ENCODE assay signal across 8 cellular contexts in genomic region chr11:118610773-118611432, GRCh38. TPM values are rescaled to one million over a fixed set of nuclear protein-coding genes. Genes with fewer than 3 reads are reported as not detected.
A peak's percentile ranks its signal among the peaks of the same experiment; 100 is the strongest.
DNase-seq lines count a peak whose midpoint lies in the region; FAIRE-seq and TF ChIP-seq lines count a peak whose summit lies in the region.

No MANE protein-coding gene starts in this region.

- DNase-seq in GM12892 (ENCODE audit: insufficient read length) (peak; percentile 59), HuH-7.5 (ENCODE audit: low spot score) (peak; percentile 60), kidney glomerular epithelial cell (lab: John Stamatoyannopoulos, UW) (peak; percentile 67), SKM-1 (lab: John Stamatoyannopoulos, UW; ENCODE audit: unreplicated experiment) (no peak), NCI-H446 treated with DMSO at 0.1 percent for 48 hours (lab: John Stamatoyannopoulos, UW) (no peak)
- DNase-seq in activated CD4-positive, alpha-beta T cell treated with anti-CD3 and anti-CD28 coated beads for 1 hour, result peak; percentile 79
- DNase-seq in central memory CD4-positive, alpha-beta T cell, result peak; percentile 79
- peak; percentile 86 to 88 for DNase-seq in stimulated activated CD4-positive, alpha-beta T cell treated with anti-CD3 and anti-CD28 coated beads, Interleukin-1b, Interleukin-23, amount 100 ng/mL, for 4 hours (ENCODE audit: low read depth in 2 of 2)

- FAIRE-seq in GM12892 (lab: Jason Lieb, UNC), result peak; percentile 84

- TF ChIP-seq POLR2A in GM12892 (IDR thresholded peaks at IDR 0.05; ENCODE audit: low read depth, low read length), result no peak

RNA-seq across cellular contexts. Expression of gene PHLDB1, which starts 3.5 kb away (rescaled TPM):
- polyA plus RNA-seq in GM12892 (2012; ENCODE audit: missing spikeins), result not detected

RNA-seq across cellular contexts. Expression of gene ARCN1, which starts 38.7 kb away (rescaled TPM):
- polyA plus RNA-seq in GM12892 (2012; ENCODE audit: missing spikeins), result 74.9 TPM

RNA-seq across cellular contexts. Expression of gene IFT46, which starts 45.2 kb away (rescaled TPM):
- 17.1 TPM for polyA plus RNA-seq in GM12892 (2012; ENCODE audit: missing spikeins)

Comparison
In these comparisons a context has a peak if more than half of its experiments do, and no peak if none do; other contexts are left out.
1. DNase-seq: peak in GM12892 (single experiment), HuH-7.5 (single experiment), activated CD4-positive, alpha-beta T cell treated with anti-CD3 and anti-CD28 coated beads for 1 hour (single experiment), central memory CD4-positive, alpha-beta T cell (single experiment), kidney glomerular epithelial cell (single experiment) and stimulated activated CD4-positive, alpha-beta T cell treated with anti-CD3 and anti-CD28 coated beads, Interleukin-1b, Interleukin-23, amount 100 ng/mL, for 4 hours (2 of 2); none in SKM-1 (single experiment) and NCI-H446 treated with DMSO at 0.1 percent for 48 hours (single experiment).